Comparison of ENCODE assay signal across 1 cellular context in genomic region chr9:37593877-37594448, GRCh38.
TF ChIP-seq lines count a peak whose summit lies in the region.

No MANE protein-coding gene starts in this region.

TF ChIP-seq in H1, 55 proteins besides CTCF, POLR2A, EP300 and RAD21:
- TF ChIP-seq TAF1 (IDR thresholded peaks at IDR 0.05; ENCODE audit: low read depth, low read length) (no peak), ASH2L (IDR thresholded peaks at IDR 0.05; ENCODE audit: low read length) (no peak), E2F6 (IDR thresholded peaks at IDR 0.05) (no peak), NANOG (IDR thresholded peaks at IDR 0.05; ENCODE audit: insufficient read depth, low read depth, low read length, poor library complexity, severe bottlenecking) (no peak), BRCA1 (IDR thresholded peaks at IDR 0.05; ENCODE audit: low read depth, low read length) (no peak), USF2 (IDR thresholded peaks at IDR 0.05; ENCODE audit: low read length) (no peak), ZNF274 (IDR thresholded peaks at IDR 0.05; ENCODE audit: borderline replicate concordance, extremely low read depth, low read length) (no peak), CBX5 (IDR thresholded peaks at IDR 0.05; ENCODE audit: low read depth, low read length) (no peak)
- TF ChIP-seq, protein P1, sequence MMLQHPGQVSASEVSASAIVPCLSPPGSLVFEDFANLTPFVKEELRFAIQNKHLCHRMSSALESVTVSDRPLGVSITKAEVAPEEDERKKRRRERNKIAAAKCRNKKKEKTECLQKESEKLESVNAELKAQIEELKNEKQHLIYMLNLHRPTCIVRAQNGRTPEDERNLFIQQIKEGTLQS (IDR thresholded peaks at IDR 0.05; ENCODE audit: insufficient read depth, low read depth, low read length): no peak
